Comparison of ENCODE assay signal across 1 cellular context in genomic region chr9:129570450-129571297, GRCh38.
TF ChIP-seq lines count a peak whose summit lies in the region.

No MANE protein-coding gene starts in this region.

TF ChIP-seq in HepG2, 621 proteins besides CTCF, POLR2A, EP300 and RAD21 (continued from another document and continues in another):
- TF ChIP-seq ZNF770 (CRISPR knock-in tag; IDR thresholded peaks at IDR 0.05) (no peak), PAXIP1 (CRISPR knock-in tag; conservative IDR thresholded peaks at IDR 0.05) (peak; percentile 33; the same call in 1 of the 2 replicates), FLYWCH1 (CRISPR knock-in tag; IDR thresholded peaks at IDR 0.05) (no peak), REL (CRISPR knock-in tag; conservative IDR thresholded peaks at IDR 0.05) (no peak), RARA (CRISPR knock-in tag; IDR thresholded peaks at IDR 0.05) (0 out of 2 replicates have a peak, but pooled peaks have one; percentile 21), ZNF260 (CRISPR knock-in tag; IDR thresholded peaks at IDR 0.05; ENCODE audit: borderline replicate concordance, low read depth) (no peak), REXO4 (CRISPR knock-in tag; IDR thresholded peaks at IDR 0.05; ENCODE audit: borderline replicate concordance) (no peak), PHF20 (CRISPR knock-in tag; IDR thresholded peaks at IDR 0.05) (no peak), PBX2 (CRISPR knock-in tag; IDR thresholded peaks at IDR 0.05) (no peak), DMAP1 (CRISPR knock-in tag; IDR thresholded peaks at IDR 0.05) (no peak), DNMT3B (CRISPR knock-in tag; conservative IDR thresholded peaks at IDR 0.05) (0 out of 2 replicates have a peak, but pooled peaks have one; percentile 46), CENPT (CRISPR knock-in tag; IDR thresholded peaks at IDR 0.05; ENCODE audit: low read depth) (no peak), KLF6 (CRISPR knock-in tag; IDR thresholded peaks at IDR 0.05) (no peak), CCDC6 (CRISPR knock-in tag; IDR thresholded peaks at IDR 0.05) (no peak), ZFP37 (CRISPR knock-in tag; IDR thresholded peaks at IDR 0.05; ENCODE audit: borderline replicate concordance) (0 out of 2 replicates have a peak, but pooled peaks have one; percentile 43), TEAD3 (CRISPR knock-in tag; optimal IDR thresholded peaks at IDR 0.05; ENCODE audit: borderline replicate concordance) (peak; percentile 45), PLSCR1 (CRISPR knock-in tag; IDR thresholded peaks at IDR 0.05; ENCODE audit: borderline replicate concordance) (no peak), ZNF574 (CRISPR knock-in tag; IDR thresholded peaks at IDR 0.05) (no peak), PHF21A (CRISPR knock-in tag; IDR thresholded peaks at IDR 0.05) (0 out of 2 replicates have a peak, but pooled peaks have one; percentile 50), FOXC1 (CRISPR knock-in tag; IDR thresholded peaks at IDR 0.05; ENCODE audit: borderline replicate concordance) (peak; percentile 56; the same call in 1 of the 2 replicates), NR2F2 (IDR thresholded peaks at IDR 0.05; ENCODE audit: borderline replicate concordance, low read depth) (no peak), SMAD1 (CRISPR knock-in tag; IDR thresholded peaks at IDR 0.05; ENCODE audit: borderline replicate concordance, low read depth) (0 out of 2 replicates have a peak, but pooled peaks have one; percentile 62), CBX2 (IDR thresholded peaks at IDR 0.05; ENCODE audit: low read depth, low read length) (no peak), CBX2 (CRISPR knock-in tag; IDR thresholded peaks at IDR 0.05; ENCODE audit: low read depth) (no peak), FOXP4 (CRISPR knock-in tag; IDR thresholded peaks at IDR 0.05) (peak; percentile 42; the same call in 1 of the 2 replicates), RORA (CRISPR knock-in tag; IDR thresholded peaks at IDR 0.05) (no peak), REST (IDR thresholded peaks at IDR 0.05; ENCODE audit: borderline replicate concordance in 1 of 2, low read depth in 1 of 2, low read length in 2 of 2) (no peak), ZNF205 (CRISPR knock-in tag; IDR thresholded peaks at IDR 0.05) (peak; percentile 99), TMF1 (CRISPR knock-in tag; IDR thresholded peaks at IDR 0.05; ENCODE audit: low read depth) (no peak), ZBTB2 (CRISPR knock-in tag; IDR thresholded peaks at IDR 0.05; ENCODE audit: low read depth) (no peak), MAFK (conservative IDR thresholded peaks at IDR 0.05 in 1 of 2, IDR thresholded peaks at IDR 0.05 in 1 of 2; ENCODE audit: low read length in 2 of 2) (peak; percentile 92 to 98), PTBP1 (IDR thresholded peaks at IDR 0.05; ENCODE audit: low read depth, low read length, poor library complexity, severe bottlenecking) (no peak), TRAFD1 (CRISPR knock-in tag; IDR thresholded peaks at IDR 0.05; ENCODE audit: borderline replicate concordance) (no peak), ONECUT2 (CRISPR knock-in tag; IDR thresholded peaks at IDR 0.05) (no peak), ZNF225 (CRISPR knock-in tag; IDR thresholded peaks at IDR 0.05) (no peak), FOSL1 (CRISPR knock-in tag; IDR thresholded peaks at IDR 0.05; ENCODE audit: borderline replicate concordance) (no peak), ZKSCAN5 (CRISPR knock-in tag; IDR thresholded peaks at IDR 0.05) (no peak), ZNF691 (CRISPR knock-in tag; IDR thresholded peaks at IDR 0.05; ENCODE audit: borderline replicate concordance, low read depth) (peak; percentile 47; the same call in 1 of the 2 replicates), ZNF576 (CRISPR knock-in tag; IDR thresholded peaks at IDR 0.05) (no peak)
